In the genomic region with DNA sequence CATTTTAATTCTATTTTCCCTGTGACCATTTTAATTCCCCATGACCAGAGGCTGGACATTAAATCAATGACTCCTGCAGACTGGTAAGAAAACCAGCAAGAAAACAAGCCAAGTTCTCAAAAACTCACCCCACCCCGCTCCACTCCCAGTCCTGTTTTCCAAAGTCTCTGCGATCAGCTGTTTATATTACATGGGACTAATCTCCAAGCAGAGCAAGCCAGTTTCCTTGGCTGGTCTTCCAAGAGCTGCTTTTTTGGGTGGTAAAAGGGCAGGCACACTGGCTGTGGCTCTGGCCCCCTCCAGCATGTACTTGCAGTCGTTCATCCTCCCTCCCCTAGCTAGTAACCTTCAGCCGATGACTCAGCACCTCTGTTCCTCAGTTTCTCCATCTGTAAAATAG, we compare ENCODE assay signal across 22 cellular contexts.
"Had no signal": no experiment of that assay in that cellular context is flagged by ENCODE, and none has a peak within 500 bp of the region (broad histone marks: within the 10 kb centered on the region; RNA-seq: fewer than 3 reads in every experiment).

No MANE protein-coding gene starts in this region.

- DNase-seq: activated B cell treated with CpG ODN at 0.5 μM for 24 hours; activated CD4-positive, alpha-beta T cell treated with anti-CD3 and anti-CD28 coated beads for 36 hours; activated CD4-positive, alpha-beta T cell treated with anti-CD3 and anti-CD28 coated beads, Interleukin-2, amount 50 U/mL, for 4 hours; activated naive CD4-positive, alpha-beta T cell treated with anti-CD3 and anti-CD28 coated beads for 36 hours; activated T-cell treated with anti-CD3 and anti-CD28 coated beads, Interleukin-2, amount 50 U/mL, for 48 hours; anterior cingulate cortex; central memory CD4-positive, alpha-beta T cell; foreskin keratinocyte; immature natural killer cell; midbrain; pancreas; right lobe of liver; small intestine; stimulated activated CD4-positive, alpha-beta T cell treated with anti-CD3 and anti-CD28 coated beads, Interleukin-2, amount 100 ng/mL, for 24 hours; T1000; thyroid gland had no signal

- H3K4me1 Mint-ChIP-seq: activated B cell treated with CpG ODN at 0.5 μM for 24 hours; activated CD4-positive, alpha-beta T cell treated with anti-CD3 and anti-CD28 coated beads for 36 hours; stimulated activated memory B cell treated with anti-CD40 and anti-IgM and Interleukin-4, amounts not matched to agents 10 μg/mL and 1 μg/mL and 100 μg/mL, for 72 hours had no signal

- H3K27me3 Mint-ChIP-seq: activated B cell treated with CpG ODN at 0.5 μM for 24 hours; activated CD4-positive, alpha-beta T cell treated with anti-CD3 and anti-CD28 coated beads for 36 hours; stimulated activated memory B cell treated with anti-CD40 and anti-IgM and Interleukin-4, amounts not matched to agents 10 μg/mL and 1 μg/mL and 100 μg/mL, for 72 hours had no signal

- H3K4me3 Mint-ChIP-seq: activated B cell treated with CpG ODN at 0.5 μM for 24 hours; activated CD4-positive, alpha-beta T cell treated with anti-CD3 and anti-CD28 coated beads for 36 hours; activated naive CD4-positive, alpha-beta T cell treated with anti-CD3 and anti-CD28 coated beads for 36 hours; brain; immature natural killer cell; nephron; stimulated activated memory B cell treated with anti-CD40 and anti-IgM and Interleukin-4, amounts not matched to agents 10 μg/mL and 1 μg/mL and 100 μg/mL, for 72 hours; T-helper 1 cell treated with Interleukin-12 subunit alpha and Interleukin-12 subunit beta and Interleukin-4 antibody, amounts not matched to agents 30 μg/mL and 1 μg/mL, for 36 hours had no signal

- H3K4me3 ChIP-seq: coronary artery, pancreas, right lobe of liver, thyroid gland had no signal

- H3K27me3 ChIP-seq: pancreas, right lobe of liver, thyroid gland had no signal

- H3K4me1 ChIP-seq: foreskin keratinocyte, pancreas, thyroid gland had no signal

- ATAC-seq: activated CD4-positive, alpha-beta T cell treated with anti-CD3 and anti-CD28 coated beads for 36 hours; foreskin keratinocyte; pancreas; right lobe of liver; stimulated activated memory B cell treated with anti-CD40 and anti-IgM and Interleukin-4, amounts not matched to agents 10 μg/mL and 1 μg/mL and 100 μg/mL, for 72 hours had no signal

- H3K27ac ChIP-seq: foreskin keratinocyte, neutrophil, pancreas, right lobe of liver, thyroid gland had no signal

- H3K9me3 Mint-ChIP-seq: brain; immature natural killer cell; nephron; T-helper 1 cell treated with Interleukin-12 subunit alpha and Interleukin-12 subunit beta and Interleukin-4 antibody, amounts not matched to agents 30 μg/mL and 1 μg/mL, for 36 hours had no signal

- H3K9me3 ChIP-seq: neutrophil, pancreas, right lobe of liver, thyroid gland had no signal

- H3K36me3 ChIP-seq: neutrophil, pancreas, right lobe of liver, thyroid gland had no signal

- H3K27ac Mint-ChIP-seq: activated B cell treated with CpG ODN at 0.5 μM for 24 hours; activated CD4-positive, alpha-beta T cell treated with anti-CD3 and anti-CD28 coated beads for 36 hours; activated naive CD4-positive, alpha-beta T cell treated with anti-CD3 and anti-CD28 coated beads for 36 hours; nephron; stimulated activated memory B cell treated with anti-CD40 and anti-IgM and Interleukin-4, amounts not matched to agents 10 μg/mL and 1 μg/mL and 100 μg/mL, for 72 hours; T-helper 1 cell treated with Interleukin-12 subunit alpha and Interleukin-12 subunit beta and Interleukin-4 antibody, amounts not matched to agents 30 μg/mL and 1 μg/mL, for 36 hours had no signal
